1 cellular context compared by ENCODE assay signal in the genomic region with DNA sequence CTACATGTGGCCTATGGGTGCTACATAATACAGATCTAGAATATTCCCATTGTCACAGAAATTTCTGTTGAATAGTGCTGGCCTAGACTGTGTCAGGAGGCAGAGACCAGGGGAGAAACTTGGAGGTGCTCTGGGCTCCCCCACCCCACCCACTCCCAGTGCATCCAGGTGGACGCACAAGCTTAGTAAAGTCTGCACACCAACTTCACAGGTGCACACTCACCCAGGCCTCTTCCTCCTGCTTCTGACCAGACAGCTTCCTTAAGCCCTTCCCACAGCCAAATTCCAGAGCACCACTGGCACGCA.
TF ChIP-seq lines count a peak whose summit lies in the region.

No MANE protein-coding gene starts in this region.

TF ChIP-seq in HEK293, 187 proteins besides CTCF, POLR2A, EP300 and RAD21 (continued from another document):
- TF ChIP-seq ZNF48 (tag by site-specific recombination; IDR thresholded peaks at IDR 0.05), result no peak
